36 cellular contexts compared by ENCODE assay signal in genomic region chr6:35755525-35755924, GRCh38. TPM values are rescaled to one million over a fixed set of nuclear protein-coding genes. Genes with fewer than 3 reads are reported as not detected.
"Had no signal": no experiment of that assay in that cellular context is flagged by ENCODE, and none has a peak within 500 bp of the region (broad histone marks: within the 10 kb centered on the region; RNA-seq: fewer than 3 reads in every experiment).

No MANE protein-coding gene starts in this region.

- H3K4me3 ChIP-seq: ascending aorta, esophagus muscularis mucosa, heart right ventricle, pancreas, psoas muscle, smooth muscle cell, stomach, thyroid gland, upper lobe of left lung, vagina had no signal

- H3K36me3 ChIP-seq: ascending aorta, brain microvascular endothelial cell, esophagus muscularis mucosa, heart right ventricle, pancreas, stomach, thyroid gland, upper lobe of left lung, vagina had no signal

- H3K4me3 Mint-ChIP-seq: activated naive CD4-positive, alpha-beta T cell treated with anti-CD3 and anti-CD28 coated beads, Interleukin-2, amount 10 ng/mL, durations not matched to agents 7 days and 5 days; activated naive CD8-positive, alpha-beta T cell treated with anti-CD3 and anti-CD28 coated beads, Interleukin-2, amount 10 ng/mL, durations not matched to agents 7 days and 5 days; activated T-helper 1 cell treated with anti-CD3 and anti-CD28 coated beads, Interleukin-12 subunit alpha, Interleukin-12 subunit beta, Interleukin-2, Interleukin-4 antibody, amounts not matched to agents 30 ng/mL and 10 ng/mL and 1 ng/mL, durations not matched to agents 14 hours and 24 hours and 36 hours; endodermal cell; nephron progenitor cell; stimulated activated memory B cell treated with anti-CD40 and anti-IgM and Interleukin-4, amounts not matched to agents 10 μg/mL and 1 μg/mL and 100 μg/mL, for 72 hours had no signal

- H3K27ac Mint-ChIP-seq: activated naive CD4-positive, alpha-beta T cell treated with anti-CD3 and anti-CD28 coated beads, Interleukin-2, amount 10 ng/mL, durations not matched to agents 7 days and 5 days; activated naive CD8-positive, alpha-beta T cell treated with anti-CD3 and anti-CD28 coated beads, Interleukin-2, amount 10 ng/mL, durations not matched to agents 7 days and 5 days; activated T-helper 1 cell treated with anti-CD3 and anti-CD28 coated beads, Interleukin-12 subunit alpha, Interleukin-12 subunit beta, Interleukin-2, Interleukin-4 antibody, amounts not matched to agents 30 ng/mL and 10 ng/mL and 1 ng/mL, durations not matched to agents 14 hours and 24 hours and 36 hours; endodermal cell; nephron progenitor cell; stimulated activated memory B cell treated with anti-CD40 and anti-IgM and Interleukin-4, amounts not matched to agents 10 μg/mL and 1 μg/mL and 100 μg/mL, for 72 hours had no signal

- H3K27me3 ChIP-seq: ascending aorta, brain microvascular endothelial cell, pancreas, thyroid gland, upper lobe of left lung, vagina had no signal

- DNase-seq: activated CD4-positive, alpha-beta T cell treated with anti-CD3 and anti-CD28 coated beads for 48 hours; activated CD4-positive, alpha-beta T cell treated with anti-CD3 and anti-CD28 coated beads, Interleukin-2, amount 50 U/mL, for 48 hours; activated CD8-positive, alpha-beta memory T cell treated with anti-CD3 and anti-CD28 coated beads, Interleukin-2, amount 50 U/mL, for 4 hours; activated gamma-delta T cell; activated naive CD4-positive, alpha-beta T cell treated with anti-CD3 and anti-CD28 coated beads, Interleukin-2, amount 10 ng/mL, durations not matched to agents 7 days and 5 days; activated naive CD8-positive, alpha-beta T cell treated with anti-CD3 and anti-CD28 coated beads, Interleukin-2, amount 10 ng/mL, durations not matched to agents 7 days and 5 days; activated T-cell treated with anti-CD3 and anti-CD28 coated beads, Interleukin-2, amount 50 U/mL, for 1 hour; brain microvascular endothelial cell; caudate nucleus; endodermal cell; foreskin keratinocyte; heart right ventricle; islet precursor cell; left cardiac atrium; left ventricle myocardium superior; mammary epithelial cell; nephron progenitor cell; psoas muscle; stimulated activated CD4-positive, alpha-beta T cell treated with anti-CD3 and anti-CD28 coated beads, Interleukin-1b, Interleukin-23, amount 100 ng/mL, for 48 hours; stimulated activated CD4-positive, alpha-beta T cell treated with anti-CD3 and anti-CD28 coated beads, Interleukin-4, amount 100 ng/mL, for 4 hours; stimulated activated CD8-positive, alpha-beta memory T cell treated with anti-CD3 and anti-CD28 coated beads, Interleukin-4, amount 100 ng/mL, for 48 hours; stomach; thyroid gland; upper lobe of left lung had no signal

- H3K27ac ChIP-seq: ascending aorta, brain microvascular endothelial cell, esophagus muscularis mucosa, foreskin keratinocyte, heart right ventricle, psoas muscle, stomach, thyroid gland, upper lobe of left lung, vagina had no signal

- H3K4me1 ChIP-seq: ascending aorta, esophagus muscularis mucosa, foreskin keratinocyte, heart right ventricle, psoas muscle, stomach, thyroid gland, upper lobe of left lung, vagina had no signal

- ATAC-seq: activated CD4-positive, CD25-positive, alpha-beta regulatory T cell treated with anti-CD3 and anti-CD28 coated beads, Interleukin-2, amount 50 U/mL, for 24 hours; foreskin keratinocyte; stimulated activated memory B cell treated with anti-CD40 and anti-IgM and Interleukin-4, amounts not matched to agents 10 μg/mL and 1 μg/mL and 100 μg/mL, for 72 hours had no signal

- H3K9me3 Mint-ChIP-seq: activated naive CD4-positive, alpha-beta T cell treated with anti-CD3 and anti-CD28 coated beads, Interleukin-2, amount 10 ng/mL, durations not matched to agents 7 days and 5 days; activated naive CD8-positive, alpha-beta T cell treated with anti-CD3 and anti-CD28 coated beads, Interleukin-2, amount 10 ng/mL, durations not matched to agents 7 days and 5 days; activated T-helper 1 cell treated with anti-CD3 and anti-CD28 coated beads, Interleukin-12 subunit alpha, Interleukin-12 subunit beta, Interleukin-2, Interleukin-4 antibody, amounts not matched to agents 30 ng/mL and 10 ng/mL and 1 ng/mL, durations not matched to agents 14 hours and 24 hours and 36 hours; endodermal cell had no signal

- H3K36me3 Mint-ChIP-seq: activated naive CD4-positive, alpha-beta T cell treated with anti-CD3 and anti-CD28 coated beads, Interleukin-2, amount 10 ng/mL, durations not matched to agents 7 days and 5 days; activated naive CD8-positive, alpha-beta T cell treated with anti-CD3 and anti-CD28 coated beads, Interleukin-2, amount 10 ng/mL, durations not matched to agents 7 days and 5 days had no signal

- H3K9me3 ChIP-seq: ascending aorta, esophagus muscularis mucosa, heart right ventricle, pancreas, psoas muscle, stomach, thyroid gland, upper lobe of left lung, vagina had no signal

RNA-seq across cellular contexts. Expression of gene ARMC12, which starts 18.7 kb away (rescaled TPM):
- total RNA-seq: ascending aorta, glomerular endothelial cell, left ventricle myocardium superior, stomach, vagina had no signal
- polyA plus RNA-seq: smooth muscle cell had no signal

RNA-seq across cellular contexts. Expression of gene CLPSL2, which starts 20.9 kb away (rescaled TPM):
- total RNA-seq: activated CD8-positive, alpha-beta memory T cell treated with anti-CD3 and anti-CD28 coated beads for 36 hours; activated naive CD8-positive, alpha-beta T cell treated with anti-CD3 and anti-CD28 coated beads, Interleukin-2, amount 10 ng/mL, durations not matched to agents 7 days and 5 days; activated T-helper 1 cell treated with anti-CD3 and anti-CD28 coated beads, Interleukin-12 subunit alpha, Interleukin-12 subunit beta, Interleukin-2, Interleukin-4 antibody, amounts not matched to agents 30 ng/mL and 10 ng/mL and 1 ng/mL, durations not matched to agents 14 hours and 24 hours and 36 hours; ascending aorta; esophagus muscularis mucosa; foreskin keratinocyte; glomerular endothelial cell; heart right ventricle; left cardiac atrium; left ventricle myocardium superior; mammary epithelial cell; mucosa of gallbladder; psoas muscle; smooth muscle cell; stomach; T-helper 2 cell treated with Interferon-gamma antibody and Interleukin-4, amounts not matched to agents 100 ng/mL and 5 ng/mL, for 36 hours; thyroid gland; upper lobe of left lung; vagina had no signal
- polyA plus RNA-seq: foreskin keratinocyte, heart right ventricle, mammary epithelial cell, psoas muscle, stomach had no signal

RNA-seq across cellular contexts. Expression of gene CLPSL1, which starts 25.3 kb away (rescaled TPM):
- total RNA-seq: activated CD8-positive, alpha-beta memory T cell treated with anti-CD3 and anti-CD28 coated beads for 36 hours; activated naive CD8-positive, alpha-beta T cell treated with anti-CD3 and anti-CD28 coated beads, Interleukin-2, amount 10 ng/mL, durations not matched to agents 7 days and 5 days; activated T-helper 1 cell treated with anti-CD3 and anti-CD28 coated beads, Interleukin-12 subunit alpha, Interleukin-12 subunit beta, Interleukin-2, Interleukin-4 antibody, amounts not matched to agents 30 ng/mL and 10 ng/mL and 1 ng/mL, durations not matched to agents 14 hours and 24 hours and 36 hours; ascending aorta; endodermal cell; esophagus muscularis mucosa; foreskin keratinocyte; glomerular endothelial cell; heart right ventricle; left cardiac atrium; left ventricle myocardium superior; mammary epithelial cell; psoas muscle; smooth muscle cell; stomach; T-helper 2 cell treated with Interferon-gamma antibody and Interleukin-4, amounts not matched to agents 100 ng/mL and 5 ng/mL, for 36 hours; thyroid gland; upper lobe of left lung; vagina had no signal
- polyA plus RNA-seq: foreskin keratinocyte, heart right ventricle, mammary epithelial cell, psoas muscle, smooth muscle cell, stomach had no signal

RNA-seq across cellular contexts. Expression of gene CLPS, which starts 41.6 kb away (rescaled TPM):
- total RNA-seq: activated CD8-positive, alpha-beta memory T cell treated with anti-CD3 and anti-CD28 coated beads for 36 hours; activated naive CD8-positive, alpha-beta T cell treated with anti-CD3 and anti-CD28 coated beads, Interleukin-2, amount 10 ng/mL, durations not matched to agents 7 days and 5 days; activated T-helper 1 cell treated with anti-CD3 and anti-CD28 coated beads, Interleukin-12 subunit alpha, Interleukin-12 subunit beta, Interleukin-2, Interleukin-4 antibody, amounts not matched to agents 30 ng/mL and 10 ng/mL and 1 ng/mL, durations not matched to agents 14 hours and 24 hours and 36 hours; ascending aorta; endodermal cell; esophagus muscularis mucosa; foreskin keratinocyte; glomerular endothelial cell; left cardiac atrium; left ventricle myocardium superior; mammary epithelial cell; smooth muscle cell; stomach; T-helper 2 cell treated with Interferon-gamma antibody and Interleukin-4, amounts not matched to agents 100 ng/mL and 5 ng/mL, for 36 hours; thyroid gland; vagina had no signal
- polyA plus RNA-seq: foreskin keratinocyte, mammary epithelial cell, smooth muscle cell had no signal

RNA-seq across cellular contexts. Expression of gene LHFPL5, which starts 49.6 kb away (rescaled TPM):
- total RNA-seq: activated CD8-positive, alpha-beta memory T cell treated with anti-CD3 and anti-CD28 coated beads for 36 hours; activated naive CD8-positive, alpha-beta T cell treated with anti-CD3 and anti-CD28 coated beads, Interleukin-2, amount 10 ng/mL, durations not matched to agents 7 days and 5 days; activated T-helper 1 cell treated with anti-CD3 and anti-CD28 coated beads, Interleukin-12 subunit alpha, Interleukin-12 subunit beta, Interleukin-2, Interleukin-4 antibody, amounts not matched to agents 30 ng/mL and 10 ng/mL and 1 ng/mL, durations not matched to agents 14 hours and 24 hours and 36 hours; ascending aorta; endodermal cell; esophagus muscularis mucosa; foreskin keratinocyte; glomerular endothelial cell; heart right ventricle; left cardiac atrium; left ventricle myocardium superior; mammary epithelial cell; smooth muscle cell; stomach; T-helper 2 cell treated with Interferon-gamma antibody and Interleukin-4, amounts not matched to agents 100 ng/mL and 5 ng/mL, for 36 hours; thyroid gland; upper lobe of left lung; vagina had no signal
- polyA plus RNA-seq: foreskin keratinocyte, heart right ventricle, mammary epithelial cell, smooth muscle cell, stomach had no signal
